ENCODE assay signal across 22 cellular contexts in the genomic region with DNA sequence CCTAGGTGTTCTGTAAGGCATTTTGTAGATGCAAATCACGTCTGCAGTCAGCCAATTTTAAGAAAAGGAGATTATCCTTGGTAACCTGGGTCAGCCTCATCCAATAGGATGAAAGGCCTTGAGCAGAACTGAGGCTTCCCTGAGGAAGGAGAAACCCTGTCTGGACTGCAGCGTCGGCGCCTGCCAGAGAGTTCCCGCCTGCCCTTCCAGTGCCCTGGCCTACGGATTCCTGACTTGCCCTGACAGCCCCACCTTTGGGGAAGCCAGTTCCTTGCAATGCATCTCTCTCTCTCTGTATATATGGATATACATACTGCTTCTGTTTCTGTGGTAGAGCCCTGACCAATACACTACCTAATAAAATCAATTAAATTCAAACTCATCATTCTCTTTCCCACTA.
"Had no signal": no experiment of that assay in that cellular context is flagged by ENCODE, and none has a peak within 500 bp of the region (broad histone marks: within the 10 kb centered on the region; RNA-seq: fewer than 3 reads in every experiment).

No MANE protein-coding gene starts in this region.

- H3K4me1 ChIP-seq: SJSA1 had no signal

- H3K36me3 Mint-ChIP-seq: IgD-negative memory B cell had no signal

- H3K27ac Mint-ChIP-seq: IgD-negative memory B cell had no signal

- H3K27ac ChIP-seq: HL-60, RWPE1, SJSA1, SK-N-MC had no signal

- H3K4me3 Mint-ChIP-seq: IgD-negative memory B cell had no signal

- ATAC-seq: Right ventricle myocardium inferior had no signal

- H3K36me3 ChIP-seq: SJSA1 had no signal

- DNase-seq: KBM-7, MV-4-11, NCI-H1092, NCI-H1105 treated with DMSO at 0.1 percent for 48 hours, NCI-H1436, NCI-H187, NCI-H2029, NCI-H2081 treated with DMSO at 0.1 percent for 48 hours, NCI-H2171, NCI-H226, NCI-H446, NCI-H510A, NCI-H524 treated with DMSO at 0.1 percent for 48 hours, NCI-H69, NCI-H774, SIG-M5 had no signal

- H3K27me3 ChIP-seq: SJSA1 had no signal

- H3K4me3 ChIP-seq: SJSA1, SK-N-MC had no signal

- H3K4me1 Mint-ChIP-seq: IgD-negative memory B cell had no signal
